8 cellular contexts compared by ENCODE assay signal in genomic region chr1:205484985-205485967, GRCh38. TPM values are rescaled to one million over a fixed set of nuclear protein-coding genes. Genes with fewer than 3 reads are reported as not detected.
DNase-seq lines count a peak whose midpoint lies in the region; FAIRE-seq and TF ChIP-seq lines count a peak whose summit lies in the region.
"Had no signal": no experiment of that assay in that cellular context is flagged by ENCODE, and none has a peak within 500 bp of the region (broad histone marks: within the 10 kb centered on the region; RNA-seq: fewer than 3 reads in every experiment).

No MANE protein-coding gene starts in this region.

- no peak overlapping the region for H3K27ac ChIP-seq in neutrophil
- H3K27ac ChIP-seq in tibial nerve: no peak overlapping the region

- FAIRE-seq in RCC 7860 (lab: Jason Lieb, UNC): no peak
- FAIRE-seq: islet of Langerhans had no signal

- TF ChIP-seq CTCF in GM13977 (IDR thresholded peaks at IDR 0.05; ENCODE audit: extremely low read depth, insufficient read depth, missing control alignments): peak; percentile 93
- TF ChIP-seq CTCF in fibroblast of pulmonary artery (IDR thresholded peaks at IDR 0.05; ENCODE audit: low read length, missing control alignments): peak; percentile 94
- peak; percentile 70 for TF ChIP-seq CTCF in neutrophil (IDR thresholded peaks at IDR 0.05)
- peak; percentile 84 to 93 (median 89) for TF ChIP-seq CTCF in tibial nerve (IDR thresholded peaks at IDR 0.05)

- peaks cover 86% of the 10 kb centered on the region for H3K27me3 ChIP-seq in neutrophil
- peaks cover 0 to 74% of the 10 kb centered on the region in 2 donors for H3K27me3 ChIP-seq in tibial nerve

- H3K36me3 ChIP-seq in neutrophil (no peaks in the 10 kb centered on the region), tibial nerve (no peaks in the 10 kb centered on the region)

- no peak for TF ChIP-seq POLR2A in tibial nerve (IDR thresholded peaks at IDR 0.05)

- H3K4me3 ChIP-seq in fibroblast of pulmonary artery (replicated peaks; ENCODE audit: low read depth, low read length) (no peak overlapping the region), neutrophil (ENCODE audit: low read depth in 1 of 2, low read length in 1 of 2) (no peak overlapping the region), tibial nerve (no peak overlapping the region)

- DNase-seq in GM13977 (ENCODE audit: low spot score) (peak; percentile 89), M059J (ENCODE audit: low read depth) (peak; percentile 67), RCC 7860 (ENCODE audit: low spot score) (peak; percentile 54), fibroblast of pulmonary artery (ENCODE audit: low read depth) (peak; percentile 72), tibial nerve (ENCODE audit: low spot score in 2 of 2) (peak in 1 of 2 donors; percentile 41)
- peak; percentile 69 to 78 for DNase-seq in activated T-cell treated with anti-CD3 and anti-CD28 coated beads, Interleukin-2, amount 50 U/mL, for 48 hours

- no peaks in the 10 kb centered on the region for H3K4me1 ChIP-seq in neutrophil (ENCODE audit: control insufficient read depth in 1 of 2, insufficient read depth in 1 of 2, low read depth in 1 of 2, low read length in 1 of 2)
- peaks cover 0 to 6% (median 0%) of the 10 kb centered on the region in 4 donors for H3K4me1 ChIP-seq in tibial nerve

- WGBS in tibial nerve, 2 donors: 28 to 34% methylated on average over 13 of the region's 13 CpGs

- TF ChIP-seq EP300 in tibial nerve (IDR thresholded peaks at IDR 0.05): no peak

- no peaks in the 10 kb centered on the region for H3K9me3 ChIP-seq in neutrophil
- no peaks in the 10 kb centered on the region for H3K9me3 ChIP-seq in tibial nerve

- in situ Hi-C loops in GM13977 (cut with MboI; ENCODE audit: low pct_unique_long_range_greater_than_20kb, low sequenced_read_pairs, unreplicated experiment): no loop called here

RNA-seq across cellular contexts. Expression of gene CDK18, which starts 19.2 kb away (rescaled TPM):
- 0.12 and 1.2 TPM in 2 replicates for total RNA-seq in M059J (2014; rRNA removed; shearing (Covaris generic))
- total RNA-seq in tibial nerve: 10 to 100 TPM in 1 of 4 donors, 1 to 10 TPM in 3; 5.1 to 14.1 (median 7.5) TPM

RNA-seq across cellular contexts. Expression of gene BLACAT1, which starts 29.4 kb away (rescaled TPM):
- 0.10 and 0.15 TPM in 2 replicates for total RNA-seq in M059J (2014; rRNA removed; shearing (Covaris generic))
- under 1 TPM in 1 of 4 donors, not detected in 3; 0.44 TPM for total RNA-seq in tibial nerve
